Comparison of ENCODE assay signal across 18 cellular contexts in the genomic region with DNA sequence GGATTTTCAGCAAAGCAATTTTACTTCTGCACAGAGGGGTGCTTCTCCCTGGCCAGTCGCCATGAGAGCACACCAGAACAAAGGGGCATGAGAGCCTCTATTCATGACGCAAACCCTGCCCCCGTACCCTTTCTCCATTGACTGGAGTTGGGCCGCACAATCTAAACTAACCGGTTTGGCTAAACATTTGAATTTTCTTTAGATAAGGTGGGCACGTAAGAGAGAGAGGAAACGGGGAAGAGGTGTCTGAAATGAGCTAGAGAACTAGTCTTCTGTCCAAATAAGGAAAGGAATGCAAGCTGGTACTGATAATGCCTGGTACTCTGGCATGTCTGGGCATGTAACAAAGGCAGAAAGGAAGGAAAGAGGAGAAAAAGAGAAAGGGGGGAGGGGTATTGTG. TPM values are rescaled to one million over a fixed set of nuclear protein-coding genes. Genes with fewer than 3 reads are reported as not detected.
DNase-seq lines count a peak whose midpoint lies in the region; ATAC-seq, FAIRE-seq and TF ChIP-seq lines count a peak whose summit lies in the region.
"Had no signal": no experiment of that assay in that cellular context is flagged by ENCODE, and none has a peak within 500 bp of the region (broad histone marks: within the 10 kb centered on the region; RNA-seq: fewer than 3 reads in every experiment).

No MANE protein-coding gene starts in this region.

- H3K9ac ChIP-seq in astrocyte (ENCODE audit: low read length), result no peak overlapping the region
- H3K9ac ChIP-seq: parathyroid adenoma had no signal

- H3K36me3 ChIP-seq in astrocyte (ENCODE audit: insufficient read depth, low read length) (no peaks in the 10 kb centered on the region), left ventricle myocardium inferior (no peaks in the 10 kb centered on the region), uterus (no peaks in the 10 kb centered on the region)
- H3K36me3 ChIP-seq in CD8-positive, alpha-beta memory T cell (ENCODE audit: insufficient read depth, low read length), result no peaks in the 10 kb centered on the region
- H3K36me3 ChIP-seq: spleen had no signal

- CTCF ChIA-PET in CD8-positive, alpha-beta memory T cell (lab: Charles Lee), result interaction anchor here (1.5 kb wide), 1 partner anchor 11 kb away, joined by 3 read pairs; no protein-coding TSS in a partner anchor

- TF ChIP-seq POLR2A in uterus (IDR thresholded peaks at IDR 0.05), result no peak

- H3K4me3 Mint-ChIP-seq in HFFc6, result no peak overlapping the region
- H3K4me3 Mint-ChIP-seq in astrocyte (ENCODE audit: unreplicated experiment), result no peak overlapping the region
- no peak overlapping the region for H3K4me3 Mint-ChIP-seq in CD8-positive, alpha-beta memory T cell
- H3K4me3 Mint-ChIP-seq: activated naive CD8-positive, alpha-beta T cell treated with anti-CD3 and anti-CD28 coated beads for 36 hours; activated T-cell treated with anti-CD3 and anti-CD28 coated beads, Interleukin-2, amount 50 U/mL, for 24 hours had no signal

- POLR2A ChIA-PET in CD8-positive, alpha-beta memory T cell (lab: Charles Lee), result no interaction called here

- H3K9me3 Mint-ChIP-seq in HFFc6 (peaks cover 14% of the 10 kb centered on the region), astrocyte (ENCODE audit: unreplicated experiment) (peaks cover 12% of the 10 kb centered on the region)
- H3K9me3 Mint-ChIP-seq in CD8-positive, alpha-beta memory T cell, result no peaks in the 10 kb centered on the region

- H3K4me1 Mint-ChIP-seq in HFFc6 (ENCODE audit: low read depth) (peaks cover 44% of the 10 kb centered on the region), astrocyte (ENCODE audit: low read depth, unreplicated experiment) (peaks cover 3% of the 10 kb centered on the region)
- no peaks in the 10 kb centered on the region for H3K4me1 Mint-ChIP-seq in CD8-positive, alpha-beta memory T cell
- H3K4me1 Mint-ChIP-seq: activated naive CD8-positive, alpha-beta T cell treated with anti-CD3 and anti-CD28 coated beads for 36 hours had no signal

- no peak overlapping the region for H3K4me2 ChIP-seq in astrocyte (ENCODE audit: low read length)

- peaks cover 17% of the 10 kb centered on the region for H3K36me3 Mint-ChIP-seq in HFFc6 (ENCODE audit: low read depth)
- H3K36me3 Mint-ChIP-seq in astrocyte (ENCODE audit: low read depth, unreplicated experiment), result no peaks in the 10 kb centered on the region
- H3K36me3 Mint-ChIP-seq in CD8-positive, alpha-beta memory T cell, result no peaks in the 10 kb centered on the region
- H3K36me3 Mint-ChIP-seq: activated naive CD8-positive, alpha-beta T cell treated with anti-CD3 and anti-CD28 coated beads for 36 hours had no signal

- H4K20me1 ChIP-seq in astrocyte (ENCODE audit: insufficient read depth, low read length), result no peaks in the 10 kb centered on the region

- FAIRE-seq in astrocyte (lab: Jason Lieb, UNC), result no peak
- FAIRE-seq: G401.6 had no signal

- peaks cover 2% of the 10 kb centered on the region; the same call in 1 of the 2 replicates for H3K27me3 Mint-ChIP-seq in HFFc6 (ENCODE audit: insufficient read depth)
- no peaks in the 10 kb centered on the region for H3K27me3 Mint-ChIP-seq in astrocyte (ENCODE audit: low read depth, unreplicated experiment)
- peaks cover 0 to 3% of the 10 kb centered on the region in 2 donors for H3K27me3 Mint-ChIP-seq in CD8-positive, alpha-beta memory T cell
- H3K27me3 Mint-ChIP-seq: activated naive CD8-positive, alpha-beta T cell treated with anti-CD3 and anti-CD28 coated beads for 36 hours; activated T-cell treated with anti-CD3 and anti-CD28 coated beads, Interleukin-2, amount 50 U/mL, for 24 hours had no signal

- no peak overlapping the region for H3K27ac ChIP-seq in astrocyte (ENCODE audit: low read depth, low read length)
- no peak overlapping the region for H3K27ac ChIP-seq in CD8-positive, alpha-beta memory T cell (ENCODE audit: low read depth, low read length)
- no peak overlapping the region for H3K27ac ChIP-seq in left ventricle myocardium inferior (replicated peaks)
- H3K27ac ChIP-seq in uterus, result no peak overlapping the region
- H3K27ac ChIP-seq: epithelial cell of prostate, parathyroid adenoma, spleen had no signal

- DNase-seq in AG08396 (ENCODE audit: low spot score) (peak; percentile 26), HFFc6 (no peak), astrocyte (ENCODE audit: low read depth) (no peak), kidney tubule cell (ENCODE audit: low spot score) (peak; percentile 52), left ventricle myocardium inferior (no peak), uterus (no peak)
- DNase-seq in CD8-positive, alpha-beta memory T cell, result no peak
- DNase-seq: activated naive CD8-positive, alpha-beta T cell treated with anti-CD3 and anti-CD28 coated beads for 36 hours; activated T-cell treated with anti-CD3 and anti-CD28 coated beads, Interleukin-2, amount 50 U/mL, for 24 hours; head of caudate nucleus; KBM-7; NCI-H1105; spleen; stimulated activated naive CD8-positive, alpha-beta T cell treated with anti-CD3 and anti-CD28 coated beads, Interleukin-15, Interleukin-2, amounts not matched to agents 100 U/mL and 50 U/mL, for 24 hours had no signal

- H3K4me1 ChIP-seq in astrocyte (ENCODE audit: insufficient read depth, low read length) (no peaks in the 10 kb centered on the region), left ventricle myocardium inferior (no peaks in the 10 kb centered on the region), uterus (no peaks in the 10 kb centered on the region)
- H3K4me1 ChIP-seq in CD8-positive, alpha-beta memory T cell (ENCODE audit: insufficient read depth, low read length), result no peaks in the 10 kb centered on the region
- H3K4me1 ChIP-seq: parathyroid adenoma, spleen had no signal

- ATAC-seq in HG02798 (IDR thresholded peaks at IDR 0.05; ENCODE audit: poor library complexity, unreplicated experiment), result no peak
- ATAC-seq: stimulated activated naive CD8-positive, alpha-beta T cell treated with anti-CD3 and anti-CD28 coated beads, Interleukin-15, Interleukin-2, amounts not matched to agents 100 U/mL and 50 U/mL, for 24 hours had no signal

- H3K27me3 ChIP-seq in astrocyte (ENCODE audit: insufficient read depth, low read length), result no peaks in the 10 kb centered on the region
- no peaks in the 10 kb centered on the region for H3K27me3 ChIP-seq in CD8-positive, alpha-beta memory T cell (ENCODE audit: insufficient read depth, low read length, poor library complexity, severe bottlenecking)
- no peaks in the 10 kb centered on the region for H3K27me3 ChIP-seq in left ventricle myocardium inferior (ENCODE audit: low read depth)
- H3K27me3 ChIP-seq in uterus, result no peaks in the 10 kb centered on the region
- H3K27me3 ChIP-seq: spleen had no signal

- peak overlapping the region; percentile 48 for H3K27ac Mint-ChIP-seq in HFFc6
- H3K27ac Mint-ChIP-seq in astrocyte (ENCODE audit: unreplicated experiment), result peak overlapping the region; percentile 84
- H3K27ac Mint-ChIP-seq in CD8-positive, alpha-beta memory T cell, result no peak overlapping the region
- H3K27ac Mint-ChIP-seq: activated naive CD8-positive, alpha-beta T cell treated with anti-CD3 and anti-CD28 coated beads for 36 hours; activated T-cell treated with anti-CD3 and anti-CD28 coated beads, Interleukin-2, amount 50 U/mL, for 24 hours had no signal

- H3K9me3 ChIP-seq in astrocyte (ENCODE audit: insufficient read depth, low read depth, low read length) (no peaks in the 10 kb centered on the region), left ventricle myocardium inferior (replicated peaks) (no peaks in the 10 kb centered on the region), uterus (no peaks in the 10 kb centered on the region)
- no peaks in the 10 kb centered on the region for H3K9me3 ChIP-seq in CD8-positive, alpha-beta memory T cell (ENCODE audit: low read length)

- peak overlapping the region; percentile 50 for H2AFZ ChIP-seq in astrocyte (ENCODE audit: low read depth, low read length)
- H2AFZ ChIP-seq: parathyroid adenoma had no signal

- intact Hi-C loops in left ventricle myocardium inferior (cut with micrococcal nuclease) (no loop called here), uterus (cut with DNase I; ENCODE audit: low total_unique reads) (no loop called here)

- H3K4me3 ChIP-seq in astrocyte (ENCODE audit: insufficient read depth, low read depth, low read length) (no peak overlapping the region), left ventricle myocardium inferior (no peak overlapping the region), uterus (no peak overlapping the region)
- no peak overlapping the region for H3K4me3 ChIP-seq in CD8-positive, alpha-beta memory T cell (ENCODE audit: low read length)
- H3K4me3 ChIP-seq: spleen had no signal

- H3K79me2 ChIP-seq in astrocyte (ENCODE audit: insufficient read depth, low read length), result no peaks in the 10 kb centered on the region
- H3K79me2 ChIP-seq: parathyroid adenoma had no signal

- TF ChIP-seq CTCF in HFFc6 (IDR thresholded peaks at IDR 0.05) (no peak), astrocyte (IDR thresholded peaks at IDR 0.05; ENCODE audit: insufficient read depth, low read depth, low read length) (no peak), left ventricle myocardium inferior (IDR thresholded peaks at IDR 0.05; ENCODE audit: borderline replicate concordance) (no peak), uterus (IDR thresholded peaks at IDR 0.05) (no peak)

RNA-seq across cellular contexts. Expression of gene SCIN, which starts 13.2 kb away (rescaled TPM):
- 10 to 100 TPM in 4 of 6 experiments, 1 to 10 TPM in 1, under 1 TPM in 1; 0.92 to 50.8 (median 47.4) TPM for total RNA-seq in HFFc6 (2021; fragmentation: NEBNext Ultra II Directional; extraction: Animal tissue kit (Norgen Biotek cat#: 25700))
- total RNA-seq in astrocyte, result 0.27 TPM in 1 of 2 replicates, not detected in the other
- total RNA-seq in CD8-positive, alpha-beta memory T cell, result under 1 TPM; 0.29 to 0.35 TPM
- polyA plus RNA-seq in CD8-positive, alpha-beta memory T cell, result not detected
- not detected for total RNA-seq in left ventricle myocardium inferior
- total RNA-seq in uterus, result 1 to 10 TPM in 3 of 4 donors, under 1 TPM in 1; under 0.01 to 6.5 (median 2.4) TPM

Comparison
In these comparisons a context has a peak if more than half of its experiments do, and no peak if none do; other contexts are left out.
1. DNase-seq: peak in AG08396 (single experiment) and kidney tubule cell (single experiment); none in HFFc6 (single experiment), astrocyte (single experiment), CD8-positive, alpha-beta memory T cell (0 of 5), left ventricle myocardium inferior (single experiment) and uterus (0 of 2).
2. H3K27ac Mint-ChIP-seq: peak in HFFc6 (single experiment) and astrocyte (single experiment); none in CD8-positive, alpha-beta memory T cell (0 of 8).